Comparison of ENCODE assay signal across 7 cellular contexts in the genomic region with DNA sequence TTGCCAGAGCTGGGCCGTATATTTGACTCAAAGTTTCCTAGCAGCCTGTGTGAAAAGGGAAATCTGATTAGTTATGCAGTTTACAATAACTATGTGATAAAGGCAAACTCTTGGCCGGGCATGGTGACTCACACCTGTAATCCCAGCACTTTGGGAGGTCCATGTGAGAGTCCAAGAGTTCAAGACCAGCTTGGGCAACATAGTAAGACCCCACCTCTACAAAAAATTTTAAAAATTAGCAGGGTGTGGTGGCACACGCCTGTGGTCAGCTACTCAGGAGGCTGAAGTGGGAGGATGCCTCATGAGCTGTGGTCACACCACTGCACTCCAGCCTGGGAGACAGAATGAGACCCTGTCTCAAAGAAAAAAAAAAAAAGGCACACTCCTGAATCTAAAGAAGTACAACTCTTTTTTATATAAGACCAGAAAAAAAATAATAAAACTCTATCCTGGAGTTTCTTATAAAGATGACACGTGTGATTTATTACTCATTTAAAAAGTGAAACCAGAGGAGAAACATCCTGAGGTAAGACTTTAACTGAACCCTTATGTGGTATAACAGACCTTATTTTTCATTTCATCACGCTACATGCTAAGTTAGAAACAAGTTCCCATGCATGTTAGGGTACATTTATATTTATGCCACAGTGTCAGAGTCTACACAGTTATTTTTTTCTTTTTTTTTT. TPM values are rescaled to one million over a fixed set of nuclear protein-coding genes. Genes with fewer than 3 reads are reported as not detected.
DNase-seq lines count a peak whose midpoint lies in the region; ATAC-seq and TF ChIP-seq lines count a peak whose summit lies in the region.

No MANE protein-coding gene starts in this region.

- peaks cover 6 to 53% (median 34%) of the 10 kb centered on the region in 6 donors for H3K4me1 ChIP-seq in spleen

- no peaks in the 10 kb centered on the region for H3K36me3 Mint-ChIP-seq in chondrocyte (ENCODE audit: low read depth)

- TF ChIP-seq CTCF in spleen (IDR thresholded peaks at IDR 0.05 in 8 of 11, conservative IDR thresholded peaks at IDR 0.05 in 3 of 11) = no peak
- TF ChIP-seq CTCF in chondrocyte (IDR thresholded peaks at IDR 0.05) = no peak

- intact Hi-C loops in spleen (cut with DNase I; ENCODE audit: low total_unique reads) (no loop called here), left cardiac atrium (cut with DNase I) (no loop called here)

- peak overlapping the region in 1 of 8 donors; percentile 53 for H3K4me3 ChIP-seq in spleen

- H3K27me3 ChIP-seq in spleen (replicated peaks in 1 of 7) = no peaks in the 10 kb centered on the region

- TF ChIP-seq POLR2A in spleen (IDR thresholded peaks at IDR 0.05) = no peak

- no peak overlapping the region for H3K27ac Mint-ChIP-seq in chondrocyte (ENCODE audit: unreplicated experiment)

- H3K27ac ChIP-seq in spleen = peak overlapping the region; percentile 6 to 89 (median 84)

- H3K4me3 Mint-ChIP-seq in chondrocyte (ENCODE audit: unreplicated experiment) = no peak overlapping the region

- H3K9me3 ChIP-seq in spleen = no peaks in the 10 kb centered on the region

- peaks cover 8% of the 10 kb centered on the region for H3K4me1 Mint-ChIP-seq in chondrocyte (ENCODE audit: low read depth)

- no peaks in the 10 kb centered on the region for H3K27me3 Mint-ChIP-seq in chondrocyte (ENCODE audit: low read depth)

- 48 to 56% (median 55%) methylated on average over 5 of the region's 5 CpGs for WGBS in spleen, 5 donors

- no peaks in the 10 kb centered on the region for H3K9me3 Mint-ChIP-seq in chondrocyte (ENCODE audit: low read depth)

- peak; percentile 35 for ATAC-seq in GM19467 (IDR thresholded peaks at IDR 0.05; ENCODE audit: unreplicated experiment)
- peak; percentile 42 for ATAC-seq in HG03432 (IDR thresholded peaks at IDR 0.05; ENCODE audit: unreplicated experiment)
- no peak for ATAC-seq in left cardiac atrium

- peak; percentile 81 for DNase-seq in activated CD8-positive, alpha-beta memory T cell treated with anti-CD3 and anti-CD28 coated beads for 24 hours
- DNase-seq in spleen (peak; percentile 54), AG08396 (ENCODE audit: low spot score) (no peak), left cardiac atrium (no peak), chondrocyte (ENCODE audit: low spot score) (no peak)

- H3K36me3 ChIP-seq in spleen = no peaks in the 10 kb centered on the region

RNA-seq across cellular contexts. Expression of gene KCMF1, which starts 32.6 kb away (rescaled TPM):
- total RNA-seq in spleen (10 to 100 TPM; 34.2 to 68.1 (median 63.3) TPM), left cardiac atrium (10 to 100 TPM; 71.2 to 81.0 TPM), chondrocyte (76.0 to 101 TPM (median 95.8 TPM) in 3 replicates)
- polyA plus RNA-seq in spleen = 10 to 100 TPM; 15.9 to 26.4 (median 24.3) TPM

RNA-seq across cellular contexts. Expression of gene TMSB10, which starts 32.9 kb away (rescaled TPM):
- 1,000 to 10,000 TPM; 1,416 to 3,222 (median 1,664) TPM for total RNA-seq in spleen
- 1,000 to 10,000 TPM; 2,869 to 3,827 (median 3,008) TPM for polyA plus RNA-seq in spleen
- total RNA-seq in left cardiac atrium = 100 to 1,000 TPM; 751 to 893 TPM
- 1,771 to 2,562 TPM (median 2,521 TPM) in 3 replicates for total RNA-seq in chondrocyte

RNA-seq across cellular contexts. Expression of gene TRABD2A, which starts 57.5 kb away (rescaled TPM):
- 10 to 100 TPM in 2 of 7 donors, 1 to 10 TPM in 5; 5.4 to 12.5 (median 9.2) TPM for total RNA-seq in spleen
- polyA plus RNA-seq in spleen = 1 to 10 TPM; 4.5 to 8.6 (median 5.0) TPM
- 1 to 10 TPM in 1 of 2 donors, under 1 TPM in 1; 0.91 to 1.3 TPM for total RNA-seq in left cardiac atrium
- total RNA-seq in chondrocyte = 0.37 to 1.2 TPM (median 0.82 TPM) in 3 replicates

Comparison
In these comparisons a context has a peak if more than half of its experiments do, and no peak if none do; other contexts are left out.
1. ATAC-seq: peak in GM19467 (single experiment) and HG03432 (single experiment); none in left cardiac atrium (0 of 2).
2. DNase-seq: peak in activated CD8-positive, alpha-beta memory T cell treated with anti-CD3 and anti-CD28 coated beads for 24 hours (single experiment) and spleen (single experiment); none in AG08396 (single experiment), left cardiac atrium (single experiment) and chondrocyte (single experiment).